ENCODE assay signal across 10 cellular contexts in genomic region chr5:93604119-93604963, GRCh38. TPM values are rescaled to one million over a fixed set of nuclear protein-coding genes. Genes with fewer than 3 reads are reported as not detected.
DNase-seq lines count a peak whose midpoint lies in the region; ATAC-seq and TF ChIP-seq lines count a peak whose summit lies in the region.
"Had no signal": no experiment of that assay in that cellular context is flagged by ENCODE, and none has a peak within 500 bp of the region (broad histone marks: within the 10 kb centered on the region; RNA-seq: fewer than 3 reads in every experiment).

No MANE protein-coding gene starts in this region.

- ATAC-seq in GM21390 (IDR thresholded peaks at IDR 0.05; ENCODE audit: unreplicated experiment) (no peak), GM21737 (IDR thresholded peaks at IDR 0.05; ENCODE audit: unreplicated experiment) (no peak)
- no peak for ATAC-seq in activated T-cell treated with anti-CD3 and anti-CD28 coated beads, Interleukin-2, amount 50 U/mL, for 4 hours

- TF ChIP-seq CTCF in fibroblast of mammary gland (conservative IDR thresholded peaks at IDR 0.05; ENCODE audit: control insufficient read depth, insufficient read depth, low read depth, low read length) (no peak), progenitor cell of endocrine pancreas (IDR thresholded peaks at IDR 0.05; ENCODE audit: unreplicated experiment) (no peak)

- H3K27me3 Mint-ChIP-seq in progenitor cell of endocrine pancreas = peaks cover 50% of the 10 kb centered on the region
- peaks cover 52% of the 10 kb centered on the region for H3K27me3 Mint-ChIP-seq in activated T-cell treated with anti-CD3 and anti-CD28 coated beads, Interleukin-2, amount 50 U/mL, for 4 hours (ENCODE audit: low read depth)

- H3K4me1 Mint-ChIP-seq in progenitor cell of endocrine pancreas (ENCODE audit: low read depth) = peaks cover 17% of the 10 kb centered on the region
- peaks cover 12% of the 10 kb centered on the region for H3K4me1 Mint-ChIP-seq in activated T-cell treated with anti-CD3 and anti-CD28 coated beads, Interleukin-2, amount 50 U/mL, for 4 hours (ENCODE audit: low read depth)

- H3K4me3 Mint-ChIP-seq in progenitor cell of endocrine pancreas (ENCODE audit: low read depth) = peak overlapping the region; percentile 28
- H3K4me3 Mint-ChIP-seq in activated T-cell treated with anti-CD3 and anti-CD28 coated beads, Interleukin-2, amount 50 U/mL, for 4 hours = no peak overlapping the region

- H3K4me3 ChIP-seq in fibroblast of mammary gland (ENCODE audit: control insufficient read depth, low read depth, low read length) = peak overlapping the region; percentile 35

- H3K9me3 Mint-ChIP-seq in progenitor cell of endocrine pancreas (ENCODE audit: low read depth) = no peaks in the 10 kb centered on the region
- H3K9me3 Mint-ChIP-seq in activated T-cell treated with anti-CD3 and anti-CD28 coated beads, Interleukin-2, amount 50 U/mL, for 4 hours = peaks cover 6% of the 10 kb centered on the region

- H3K36me3 Mint-ChIP-seq in progenitor cell of endocrine pancreas (ENCODE audit: insufficient read depth) = no peaks in the 10 kb centered on the region
- H3K36me3 Mint-ChIP-seq in activated T-cell treated with anti-CD3 and anti-CD28 coated beads, Interleukin-2, amount 50 U/mL, for 4 hours (ENCODE audit: insufficient read depth) = no peaks in the 10 kb centered on the region

- peak overlapping the region; percentile 69 for H3K27ac Mint-ChIP-seq in progenitor cell of endocrine pancreas

- peak; percentile 42 for DNase-seq in Daoy (ENCODE audit: low read depth)
- DNase-seq in RPMI7951 (ENCODE audit: low read depth) = peak; percentile 41
- peak; percentile 52 for DNase-seq in fibroblast of mammary gland (ENCODE audit: low read depth)
- no peak for DNase-seq in progenitor cell of endocrine pancreas (ENCODE audit: low spot score, unreplicated experiment)
- DNase-seq in stimulated activated naive CD4-positive, alpha-beta T cell treated with Interleukin-2 at 50 U/mL for 16 hours (lab: John Stamatoyannopoulos, UW) = no peak
- DNase-seq in activated T-cell treated with anti-CD3 and anti-CD28 coated beads, Interleukin-2, amount 50 U/mL, for 4 hours = no peak
- DNase-seq: Peyer's patch had no signal

RNA-seq across cellular contexts. Expression of gene NR2F1, which starts 21.3 kb away (rescaled TPM):
- 7.3 and 10.0 TPM in 2 replicates for total RNA-seq in Daoy (2014; rRNA removed; shearing (Covaris generic))
- 16.4 and 17.1 TPM in 2 replicates for total RNA-seq in RPMI7951 (2014; rRNA removed; shearing (Covaris generic))
- 34.8 and 35.4 TPM in 2 replicates for total RNA-seq in progenitor cell of endocrine pancreas
- under 1 TPM; 0.08 to 0.21 (median 0.10) TPM for total RNA-seq in activated T-cell treated with anti-CD3 and anti-CD28 coated beads, Interleukin-2, amount 50 U/mL, for 4 hours
- total RNA-seq: activated CD8-positive, alpha-beta memory T cell treated with anti-CD3 and anti-CD28 coated beads for 36 hours had no signal

RNA-seq across cellular contexts. Expression of gene NR2F1-AS1, which starts 23.3 kb away (rescaled TPM):
- total RNA-seq in Daoy (2014; rRNA removed; shearing (Covaris generic)) = 6.1 and 10.5 TPM in 2 replicates
- 20.9 and 29.2 TPM in 2 replicates for total RNA-seq in RPMI7951 (2014; rRNA removed; shearing (Covaris generic))
- 6.3 and 10.6 TPM in 2 replicates for total RNA-seq in progenitor cell of endocrine pancreas
- total RNA-seq in activated T-cell treated with anti-CD3 and anti-CD28 coated beads, Interleukin-2, amount 50 U/mL, for 4 hours = not detected
- total RNA-seq: activated CD8-positive, alpha-beta memory T cell treated with anti-CD3 and anti-CD28 coated beads for 36 hours had no signal

Comparison
In these comparisons a context has a peak if more than half of its experiments do, and no peak if none do; other contexts are left out.
1. DNase-seq: peak in Daoy (single experiment), RPMI7951 (single experiment) and fibroblast of mammary gland (single experiment); none in progenitor cell of endocrine pancreas (single experiment), stimulated activated naive CD4-positive, alpha-beta T cell treated with Interleukin-2 at 50 U/mL for 16 hours (single experiment) and activated T-cell treated with anti-CD3 and anti-CD28 coated beads, Interleukin-2, amount 50 U/mL, for 4 hours (single experiment).